In genomic region chr14:24267516-24267915, GRCh38 we compare ENCODE assay signal across 24 cellular contexts. TPM values are rescaled to one million over a fixed set of nuclear protein-coding genes. Genes with fewer than 3 reads are reported as not detected.
DNase-seq lines count a peak whose midpoint lies in the region; ATAC-seq and TF ChIP-seq lines count a peak whose summit lies in the region.
"Had no signal": no experiment of that assay in that cellular context is flagged by ENCODE, and none has a peak within 500 bp of the region (broad histone marks: within the 10 kb centered on the region; RNA-seq: fewer than 3 reads in every experiment).

No MANE protein-coding gene starts in this region.

- H3K4me1 ChIP-seq in esophagus squamous epithelium: peaks cover 14 to 94% (median 41%) of the 10 kb centered on the region in 3 donors
- H3K4me1 ChIP-seq in neuronal stem cell (ENCODE audit: control insufficient read depth in 2 of 2, insufficient read depth in 1 of 2, low read depth in 1 of 2, low read length in 2 of 2): peaks cover 4 to 6% of the 10 kb centered on the region in 2 donors
- peaks cover 17% of the 10 kb centered on the region for H3K4me1 ChIP-seq in foreskin keratinocyte

- peaks cover 6% of the 10 kb centered on the region for H3K36me3 Mint-ChIP-seq in activated naive CD8-positive, alpha-beta T cell treated with anti-CD3 and anti-CD28 coated beads, Interleukin-2, amount 10 ng/mL, durations not matched to agents 7 days and 5 days
- H3K36me3 Mint-ChIP-seq in activated naive CD8-positive, alpha-beta T cell treated with anti-CD3 and anti-CD28 coated beads, Interleukin-2, amount 50 U/mL, for 24 hours (ENCODE audit: low read depth): peaks cover 17% of the 10 kb centered on the region

- H4K8ac ChIP-seq in neuronal stem cell (ENCODE audit: low read depth, low read length): no peak overlapping the region

- H4K91ac ChIP-seq in neuronal stem cell (ENCODE audit: low read depth, low read length, poor library complexity): no peak overlapping the region

- H3K4me3 ChIP-seq in esophagus squamous epithelium (no peak overlapping the region), neuronal stem cell (ENCODE audit: low read length in 2 of 2) (peak overlapping the region in 1 of 2 donors; percentile 21)
- H3K4me3 ChIP-seq: BLaER1 had no signal

- H2AK5ac ChIP-seq in neuronal stem cell (ENCODE audit: low read depth, low read length): no peak overlapping the region

- H3K4me2 ChIP-seq in neuronal stem cell (ENCODE audit: insufficient read depth, low read length, poor library complexity, severe bottlenecking): no peak overlapping the region
- H3K4me2 ChIP-seq: KMS-11 had no signal

- H2BK12ac ChIP-seq in neuronal stem cell (ENCODE audit: low read length): peak overlapping the region; percentile 91

- H3K27ac ChIP-seq in esophagus squamous epithelium: peak overlapping the region in 3 of 4 donors; percentile 9 to 81 (median 11)
- no peak overlapping the region for H3K27ac ChIP-seq in neuronal stem cell (replicated peaks; ENCODE audit: low read length)
- H3K27ac ChIP-seq in foreskin keratinocyte: no peak overlapping the region
- H3K27ac ChIP-seq: 22Rv1, BLaER1, KMS-11 had no signal

- no peaks in the 10 kb centered on the region for H3K27me3 ChIP-seq in esophagus squamous epithelium
- H3K27me3 ChIP-seq in neuronal stem cell (ENCODE audit: control insufficient read depth in 3 of 3, insufficient read depth in 3 of 3, low read depth in 1 of 3, low read length in 3 of 3): no peaks in the 10 kb centered on the region
- H3K27me3 ChIP-seq in foreskin keratinocyte: no peaks in the 10 kb centered on the region
- H3K27me3 ChIP-seq: BLaER1 had no signal

- no peak overlapping the region for H2BK5ac ChIP-seq in neuronal stem cell (ENCODE audit: low read length)

- no peak overlapping the region for H3K18ac ChIP-seq in neuronal stem cell (ENCODE audit: low read length)

- H2BK15ac ChIP-seq in neuronal stem cell (ENCODE audit: low read length): no peak overlapping the region

- no peak overlapping the region for H2BK120ac ChIP-seq in neuronal stem cell (ENCODE audit: low read depth, low read length)

- no peaks in the 10 kb centered on the region for H3K9me3 Mint-ChIP-seq in activated naive CD8-positive, alpha-beta T cell treated with anti-CD3 and anti-CD28 coated beads, Interleukin-2, amount 10 ng/mL, durations not matched to agents 7 days and 5 days
- H3K9me3 Mint-ChIP-seq in activated naive CD8-positive, alpha-beta T cell treated with anti-CD3 and anti-CD28 coated beads, Interleukin-2, amount 50 U/mL, for 24 hours: no peaks in the 10 kb centered on the region
- H3K9me3 Mint-ChIP-seq: CD8-positive, alpha-beta memory T cell had no signal

- H3K9me3 ChIP-seq in esophagus squamous epithelium (no peaks in the 10 kb centered on the region), neuronal stem cell (replicated peaks in 1 of 2; ENCODE audit: control insufficient read depth in 2 of 2, insufficient read depth in 1 of 2, low read depth in 1 of 2, low read length in 2 of 2) (peaks cover 0 to 1% of the 10 kb centered on the region in 2 donors)
- H3K9me3 ChIP-seq: BLaER1 had no signal

- H3K27ac Mint-ChIP-seq in activated naive CD8-positive, alpha-beta T cell treated with anti-CD3 and anti-CD28 coated beads, Interleukin-2, amount 10 ng/mL, durations not matched to agents 7 days and 5 days: peak overlapping the region; percentile 50
- H3K27ac Mint-ChIP-seq in activated naive CD8-positive, alpha-beta T cell treated with anti-CD3 and anti-CD28 coated beads, Interleukin-2, amount 50 U/mL, for 24 hours: no peak overlapping the region

- 84 to 90% methylated on average over 6 of the region's 9 CpGs for WGBS in esophagus squamous epithelium, 2 donors
- no CpG with 5 or more reads among the region's 9 CpGs for WGBS in neuronal stem cell (ENCODE audit: extremely low coverage in 2 of 2, insufficient read length in 2 of 2, insufficient replicate concordance in 1 of 2), 2 donors

- POLR2A ChIA-PET in activated naive CD8-positive, alpha-beta T cell treated with anti-CD3 and anti-CD28 coated beads, Interleukin-2, amount 10 ng/mL, durations not matched to agents 7 days and 5 days (lab: Charles Lee): no interaction called here

- H3K36me3 ChIP-seq in esophagus squamous epithelium: peaks cover 17 to 54% (median 26%) of the 10 kb centered on the region in 3 donors
- H3K36me3 ChIP-seq in neuronal stem cell (replicated peaks in 1 of 2; ENCODE audit: control insufficient read depth in 2 of 2, insufficient read depth in 2 of 2, low read length in 2 of 2): peaks cover 7 to 14% of the 10 kb centered on the region in 2 donors

- H3K4ac ChIP-seq in neuronal stem cell (ENCODE audit: low read length): no peak overlapping the region

- DNase-seq in activated naive CD8-positive, alpha-beta T cell treated with anti-CD3 and anti-CD28 coated beads, Interleukin-2, amount 10 ng/mL, durations not matched to agents 7 days and 5 days: no peak
- DNase-seq in activated naive CD8-positive, alpha-beta T cell treated with anti-CD3 and anti-CD28 coated beads, Interleukin-2, amount 50 U/mL, for 24 hours: no peak
- no peak for DNase-seq in esophagus squamous epithelium (lab: John Stamatoyannopoulos, UW)
- no peak for DNase-seq in neuronal stem cell (ENCODE audit: low spot score)
- no peak for DNase-seq in foreskin keratinocyte
- DNase-seq in amygdala (lab: John Stamatoyannopoulos, UW): no peak
- DNase-seq: ACHN; Calu3; CD8-positive, alpha-beta memory T cell; DMS153; GOT3; IMR-90; NCI-H1092 treated with DMSO at 0.1 percent for 48 hours; NCI-H1436 treated with DMSO at 0.1 percent for 48 hours; NCI-H2029; NCI-H2227 treated with DMSO at 0.1 percent for 48 hours; NCI-H510A treated with DMSO at 0.1 percent for 48 hours; NCI-H774; NK-92 treated with Interleukin-12 subunit alpha and Interleukin-12 subunit beta, amount 100 ng/mL, for 24 hours had no signal

- TF ChIP-seq CTCF in esophagus squamous epithelium (IDR thresholded peaks at IDR 0.05) (no peak), foreskin keratinocyte (conservative IDR thresholded peaks at IDR 0.05) (no peak)

- no peak overlapping the region for H3K4me3 Mint-ChIP-seq in activated naive CD8-positive, alpha-beta T cell treated with anti-CD3 and anti-CD28 coated beads, Interleukin-2, amount 10 ng/mL, durations not matched to agents 7 days and 5 days
- no peak overlapping the region for H3K4me3 Mint-ChIP-seq in activated naive CD8-positive, alpha-beta T cell treated with anti-CD3 and anti-CD28 coated beads, Interleukin-2, amount 50 U/mL, for 24 hours

- no peak for ATAC-seq in activated naive CD8-positive, alpha-beta T cell treated with anti-CD3 and anti-CD28 coated beads, Interleukin-2, amount 10 ng/mL, durations not matched to agents 7 days and 5 days (ENCODE audit: low read depth)
- ATAC-seq in activated naive CD8-positive, alpha-beta T cell treated with anti-CD3 and anti-CD28 coated beads, Interleukin-2, amount 50 U/mL, for 24 hours: no peak
- no peak for ATAC-seq in foreskin keratinocyte
- ATAC-seq: HCT116, SK-N-SH treated with all-trans-retinoic acid at 6 μM for 48 hours had no signal

- H3K9ac ChIP-seq in neuronal stem cell (ENCODE audit: low read depth, low read length, poor library complexity): peak overlapping the region; percentile 30
- H3K9ac ChIP-seq: BLaER1, KMS-11 had no signal

- no peaks in the 10 kb centered on the region for H3K79me1 ChIP-seq in neuronal stem cell (ENCODE audit: low read depth, low read length)

- peaks cover 17% of the 10 kb centered on the region for H3K4me1 Mint-ChIP-seq in activated naive CD8-positive, alpha-beta T cell treated with anti-CD3 and anti-CD28 coated beads, Interleukin-2, amount 10 ng/mL, durations not matched to agents 7 days and 5 days
- H3K4me1 Mint-ChIP-seq in activated naive CD8-positive, alpha-beta T cell treated with anti-CD3 and anti-CD28 coated beads, Interleukin-2, amount 50 U/mL, for 24 hours: peaks cover 19% of the 10 kb centered on the region

- intact Hi-C loops in esophagus squamous epithelium (cut with DNase I): no loop called here

- TF ChIP-seq POLR2A in esophagus squamous epithelium (IDR thresholded peaks at IDR 0.05): no peak

- H2AFZ ChIP-seq in neuronal stem cell (ENCODE audit: low read length): no peak overlapping the region

- H3K27me3 Mint-ChIP-seq in activated naive CD8-positive, alpha-beta T cell treated with anti-CD3 and anti-CD28 coated beads, Interleukin-2, amount 10 ng/mL, durations not matched to agents 7 days and 5 days: no peaks in the 10 kb centered on the region
- no peaks in the 10 kb centered on the region for H3K27me3 Mint-ChIP-seq in activated naive CD8-positive, alpha-beta T cell treated with anti-CD3 and anti-CD28 coated beads, Interleukin-2, amount 50 U/mL, for 24 hours

- H3K23ac ChIP-seq in neuronal stem cell (ENCODE audit: low read depth, low read length, poor library complexity): no peak overlapping the region

- no peak overlapping the region for H3K14ac ChIP-seq in neuronal stem cell (ENCODE audit: low read length)

RNA-seq across cellular contexts. Expression of gene RABGGTA, which starts 3.9 kb away (rescaled TPM):
- total RNA-seq in activated naive CD8-positive, alpha-beta T cell treated with anti-CD3 and anti-CD28 coated beads, Interleukin-2, amount 10 ng/mL, durations not matched to agents 7 days and 5 days: 10 to 100 TPM; 42.1 to 48.8 TPM
- total RNA-seq in esophagus squamous epithelium: 100 to 1,000 TPM in 2 of 4 donors, 10 to 100 TPM in 2; 68.9 to 171 (median 108) TPM
- polyA plus RNA-seq in neuronal stem cell (2013, experiment 1 of 2): 21.6 TPM
- 20.2 TPM for polyA plus RNA-seq in neuronal stem cell (2013, experiment 2 of 2)
- 35.1 and 40.1 TPM in 2 replicates for total RNA-seq in foreskin keratinocyte
- polyA plus RNA-seq in foreskin keratinocyte: 34.1 and 37.7 TPM in 2 replicates

RNA-seq across cellular contexts. Expression of gene TGM1, which starts 4.5 kb away (rescaled TPM):
- total RNA-seq in activated naive CD8-positive, alpha-beta T cell treated with anti-CD3 and anti-CD28 coated beads, Interleukin-2, amount 10 ng/mL, durations not matched to agents 7 days and 5 days: 1 to 10 TPM; 5.7 to 5.8 TPM
- total RNA-seq in esophagus squamous epithelium: 1,000 to 10,000 TPM in 2 of 4 donors, 100 to 1,000 TPM in 2; 566 to 1,879 (median 1,037) TPM
- polyA plus RNA-seq in neuronal stem cell (2013, experiment 1 of 2): 2.2 TPM
- 2.3 TPM for polyA plus RNA-seq in neuronal stem cell (2013, experiment 2 of 2)
- total RNA-seq in foreskin keratinocyte: 4.3 and 5.9 TPM in 2 replicates
- polyA plus RNA-seq in foreskin keratinocyte: 4.4 and 7.4 TPM in 2 replicates
- polyA plus RNA-seq: CD8-positive, alpha-beta memory T cell had no signal

RNA-seq across cellular contexts. Expression of gene TINF2, which starts 25.1 kb away (rescaled TPM):
- total RNA-seq in activated naive CD8-positive, alpha-beta T cell treated with anti-CD3 and anti-CD28 coated beads, Interleukin-2, amount 10 ng/mL, durations not matched to agents 7 days and 5 days: 100 to 1,000 TPM; 122 to 124 TPM
- total RNA-seq in esophagus squamous epithelium (10 to 100 TPM; 46.3 to 94.3 (median 56.1) TPM), foreskin keratinocyte (40.5 and 43.5 TPM in 2 replicates)
- polyA plus RNA-seq in neuronal stem cell (2013, experiment 1 of 2): 62.9 TPM
- polyA plus RNA-seq in neuronal stem cell (2013, experiment 2 of 2): 61.9 TPM
- 36.7 and 38.7 TPM in 2 replicates for polyA plus RNA-seq in foreskin keratinocyte

RNA-seq across cellular contexts. Expression of gene DHRS1, which starts 32.1 kb away (rescaled TPM):
- total RNA-seq in activated naive CD8-positive, alpha-beta T cell treated with anti-CD3 and anti-CD28 coated beads, Interleukin-2, amount 10 ng/mL, durations not matched to agents 7 days and 5 days: 10 to 100 TPM; 36.0 to 41.9 TPM
- total RNA-seq in esophagus squamous epithelium: 100 to 1,000 TPM in 2 of 4 donors, 10 to 100 TPM in 2; 81.6 to 164 (median 101) TPM
- polyA plus RNA-seq in neuronal stem cell (2013, experiment 1 of 2): 9.9 TPM
- polyA plus RNA-seq in neuronal stem cell (2013, experiment 2 of 2): 9.8 TPM
- total RNA-seq in foreskin keratinocyte: 69.4 and 82.0 TPM in 2 replicates
- 75.4 and 91.3 TPM in 2 replicates for polyA plus RNA-seq in foreskin keratinocyte

RNA-seq across cellular contexts. Expression of gene NOP9, which starts 32.1 kb away (rescaled TPM):
- 10 to 100 TPM; 28.7 to 31.1 TPM for total RNA-seq in activated naive CD8-positive, alpha-beta T cell treated with anti-CD3 and anti-CD28 coated beads, Interleukin-2, amount 10 ng/mL, durations not matched to agents 7 days and 5 days
- total RNA-seq in esophagus squamous epithelium (10 to 100 TPM; 18.0 to 29.8 (median 25.0) TPM), foreskin keratinocyte (26.5 and 30.2 TPM in 2 replicates)
- polyA plus RNA-seq in neuronal stem cell (2013, experiment 1 of 2): 10.9 TPM
- polyA plus RNA-seq in neuronal stem cell (2013, experiment 2 of 2): 10.9 TPM
- 11.9 and 15.0 TPM in 2 replicates for polyA plus RNA-seq in foreskin keratinocyte

Comparison
In these comparisons a context has a peak if more than half of its experiments do, and no peak if none do; other contexts are left out.
1. H3K27ac ChIP-seq: peak in esophagus squamous epithelium (3 of 4); none in neuronal stem cell (single experiment) and foreskin keratinocyte (single experiment).
2. RNA of gene TGM1, which starts 4.5 kb away (total RNA-seq): 566 to 1,879 TPM in esophagus squamous epithelium; 4.3 to 5.9 TPM in foreskin keratinocyte and 5.7 to 5.8 TPM in activated naive CD8-positive, alpha-beta T cell treated with anti-CD3 and anti-CD28 coated beads, Interleukin-2, amount 10 ng/mL, durations not matched to agents 7 days and 5 days; every median in the first group is over 10 times any median in the second.